In the genomic region with DNA sequence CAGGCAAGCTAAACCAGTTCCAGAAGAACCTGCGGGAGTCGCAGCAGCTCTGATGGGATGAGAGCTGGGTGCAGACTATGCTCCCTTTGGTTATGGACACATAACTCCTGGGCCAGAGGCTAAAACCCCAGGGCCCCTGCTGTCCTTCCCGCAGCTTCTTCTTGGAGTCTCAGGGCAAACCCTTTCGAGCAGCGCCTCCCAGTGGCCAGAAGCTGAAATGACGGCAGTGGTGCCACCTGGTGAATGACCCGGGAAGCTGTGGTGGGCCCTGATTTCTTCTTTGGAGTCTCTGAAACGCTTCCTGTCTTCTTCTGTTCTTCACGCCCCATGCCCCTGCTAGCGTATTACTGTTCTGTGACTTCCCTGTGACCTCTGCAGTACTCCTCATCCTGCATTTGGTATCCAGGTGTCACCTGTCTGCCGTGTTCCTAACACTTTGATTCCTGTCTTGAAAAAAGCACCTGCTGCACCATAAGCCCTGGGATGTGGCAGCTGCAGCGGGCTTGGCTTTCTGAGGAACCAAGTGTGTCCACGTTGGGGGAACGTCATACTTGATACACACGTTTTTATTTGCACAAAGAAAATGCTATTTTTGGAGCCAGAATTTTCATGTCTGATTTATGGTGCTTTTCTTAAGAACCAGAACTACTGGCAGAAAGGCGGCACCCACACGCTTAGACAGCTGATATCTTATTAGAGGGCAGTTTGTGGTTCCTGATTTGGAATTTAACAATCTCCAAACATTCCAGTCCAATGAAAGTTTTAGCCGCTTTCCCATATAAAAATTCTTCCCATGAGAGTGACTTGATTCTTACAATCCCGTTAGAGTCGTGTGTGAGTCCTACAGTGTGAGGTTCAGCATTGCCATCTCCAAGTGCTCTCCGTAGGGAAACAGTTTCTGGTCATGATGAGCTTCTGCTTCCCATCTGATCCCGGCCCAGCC, we compare ENCODE assay signal across 8 cellular contexts. TPM values are rescaled to one million over a fixed set of nuclear protein-coding genes. Genes with fewer than 3 reads are reported as not detected.
A peak's percentile ranks its signal among the peaks of the same experiment; 100 is the strongest.
DNase-seq lines count a peak whose midpoint lies in the region; ATAC-seq and TF ChIP-seq lines count a peak whose summit lies in the region.
"Not testable (repeated sequence)": the region's sequence is repeated elsewhere in the genome, so short reads cannot be mapped to it uniquely, and the experiment has no call there.

No MANE protein-coding gene starts in this region.

- peak overlapping the region in 1 of 7 donors; percentile 8 for H3K27ac Mint-ChIP-seq in CD4-positive, alpha-beta memory T cell
- H3K27ac Mint-ChIP-seq in MCF 10A (ENCODE audit: low read depth, unreplicated experiment), result not testable (repeated sequence)

- BruUV-seq in IMR-90 (replicated peaks; lab: Mats Ljungman, UMichigan); MCF 10A (replicated peaks; lab: Mats Ljungman, UMichigan): not testable (repeated sequence)

- not testable (repeated sequence) for H3K4me3 ChIP-seq in CD4-positive, alpha-beta memory T cell (ENCODE audit: low read length in 2 of 2); IMR-90 (ENCODE audit: insufficient read depth, low read depth, low read length)

- not testable (repeated sequence) for H3K4ac ChIP-seq in IMR-90 (ENCODE audit: low read depth, low read length)

- not testable (repeated sequence) for H3K56ac ChIP-seq in IMR-90 (ENCODE audit: extremely low read depth, insufficient read depth, low read length)

- H3K14ac ChIP-seq in IMR-90 (replicated peaks; ENCODE audit: low read depth, low read length), result not testable (repeated sequence)

- peaks cover 0 to 23% (median 6%) of the 10 kb centered on the region in 4 donors for H3K4me1 Mint-ChIP-seq in CD4-positive, alpha-beta memory T cell
- H3K4me1 Mint-ChIP-seq in MCF 10A (ENCODE audit: insufficient read depth, unreplicated experiment), result not testable (repeated sequence)

- H3K27me3 Mint-ChIP-seq in CD4-positive, alpha-beta memory T cell; MCF 10A (ENCODE audit: insufficient read depth, unreplicated experiment): not testable (repeated sequence)

- CTCF ChIA-PET in CD4-positive, alpha-beta memory T cell (lab: Charles Lee; ENCODE audit: partially characterized antibody), result interaction anchor here (1.0 to 3.3 kb wide), 6 partner anchors 11 to 143 kb away, joined by 3 to 33 read pairs (median 4); no protein-coding TSS in a partner anchor
- CTCF ChIA-PET in IMR-90 (lab: Yijun Ruan, JAX), result interaction anchor here (0.6 to 1.1 kb wide), 2 partner anchors 123 to 154 kb away, joined by 3 read pairs; no protein-coding TSS in a partner anchor
- CTCF ChIA-PET in MCF 10A (lab: Yijun Ruan, JAX), result interaction anchor here (0.6 to 2.6 kb wide), 7 partner anchors 16 to 637 kb away, joined by 3 to 25 read pairs (median 3); no protein-coding TSS in a partner anchor

- H2AK9ac ChIP-seq in IMR-90 (replicated peaks; ENCODE audit: low read depth, low read length, poor library complexity), result not testable (repeated sequence)

- H4K91ac ChIP-seq in IMR-90 (ENCODE audit: insufficient read depth, low read depth, low read length), result not testable (repeated sequence)

- H3K27ac ChIP-seq in CD4-positive, alpha-beta memory T cell (ENCODE audit: low read depth, low read length); IMR-90 (ENCODE audit: insufficient read depth, low read length): not testable (repeated sequence)

- H2BK20ac ChIP-seq in IMR-90 (ENCODE audit: low read depth, low read length), result 0 out of 2 replicates have a peak overlapping the region, but pooled peaks have one; percentile 35

- not testable (repeated sequence) for H3K23ac ChIP-seq in IMR-90 (ENCODE audit: low read depth, low read length)

- H3K18ac ChIP-seq in IMR-90 (ENCODE audit: low read depth, low read length), result not testable (repeated sequence)

- not testable (repeated sequence) for H4K8ac ChIP-seq in IMR-90 (ENCODE audit: low read depth in 2 of 2, low read length in 2 of 2)

- peak; percentile 54 for TF ChIP-seq RAD21 in IMR-90 (IDR thresholded peaks at IDR 0.05; ENCODE audit: low read length)

- not testable (repeated sequence) for H3K79me1 ChIP-seq in IMR-90 (ENCODE audit: low read depth in 1 of 2, low read length in 2 of 2)

- H2BK5ac ChIP-seq in IMR-90 (ENCODE audit: low read depth, low read length, poor library complexity, severe bottlenecking), result not testable (repeated sequence)

- in situ Hi-C loops in IMR-90 (cut with MboI; ENCODE audit: low sequenced_read_pairs), result loop anchor here (10.0 kb wide), 1 partner anchor 127 kb away; no protein-coding TSS in a partner anchor

- ATAC-seq in IMR-90 (ENCODE audit: low read depth); left ventricle myocardium superior: not testable (repeated sequence)

- whole genome bisulfite sequencing in IMR-90 (ENCODE audit: extremely low coverage in 2 of 2, insufficient read length in 1 of 2), 2 experiments, result 26% methylated on average over 6 of the region's 22 CpGs; no CpG with 5 or more reads in 1 of the 2 experiments

- H3K9ac ChIP-seq in IMR-90 (ENCODE audit: low read depth, low read length), result not testable (repeated sequence)

- TF ChIP-seq POLR2A in IMR-90 (IDR thresholded peaks at IDR 0.05; ENCODE audit: low read depth, low read length), result not testable (repeated sequence)

- not testable (repeated sequence) for H2BK120ac ChIP-seq in IMR-90 (ENCODE audit: low read depth, low read length)

- POLR2A ChIA-PET in CD4-positive, alpha-beta memory T cell (lab: Charles Lee; ENCODE audit: partially characterized antibody); IMR-90 (lab: Charles Lee; ENCODE audit: unreplicated experiment): not testable (repeated sequence)
- POLR2A ChIA-PET in MCF 10A (lab: Yijun Ruan, JAX), result interaction anchor here (0.6 kb wide), 1 partner anchor 503 kb away, joined by 3 read pairs; no protein-coding TSS in a partner anchor

- intact Hi-C loops in CD4-positive, alpha-beta memory T cell (cut with micrococcal nuclease), result loop anchor here (10.0 kb wide), 1 partner anchor 367 kb away; no protein-coding TSS in a partner anchor
- intact Hi-C loops in IMR-90 (cut with micrococcal nuclease) (loop anchor here (1.0 kb wide), 1 partner anchor 123 kb away; no protein-coding TSS in a partner anchor), MCF 10A (cut with micrococcal nuclease) (loop anchor here (1.0 kb wide), 1 partner anchor 124 kb away; no protein-coding TSS in a partner anchor), posterior cingulate gyrus (cut with DNase I) (loop anchor here (5.0 kb wide), 1 partner anchor 125 kb away; no protein-coding TSS in a partner anchor)
- intact Hi-C loops in left ventricle myocardium superior (cut with micrococcal nuclease), result not testable (repeated sequence)

- peak; percentile 68 to 74 (median 72) for DNase-seq in CD4-positive, alpha-beta memory T cell
- DNase-seq in IMR-90, result peak; percentile 66
- DNase-seq in RPMI7951 (ENCODE audit: low read depth), result peak; percentile 18
- DNase-seq in activated CD8-positive, alpha-beta memory T cell treated with anti-CD3 and anti-CD28 coated beads for 4 hours (ENCODE audit: low read depth in 2 of 2), result peak; percentile 19 to 43
- DNase-seq in MCF 10A (ENCODE audit: unreplicated experiment), result peak; percentile 42
- peak; percentile 48 for DNase-seq in left ventricle myocardium superior
- peak in 9 of 10 donors; percentile 35 to 96 (median 76) for DNase-seq in posterior cingulate gyrus
- peak; percentile 84 for DNase-seq in stimulated activated CD8-positive, alpha-beta memory T cell treated with anti-CD3 and anti-CD28 coated beads, Interleukin-4, amount 100 ng/mL, for 48 hours

- H3K4me3 Mint-ChIP-seq in CD4-positive, alpha-beta memory T cell; MCF 10A (ENCODE audit: unreplicated experiment): not testable (repeated sequence)

- H3K9me3 ChIP-seq in CD4-positive, alpha-beta memory T cell (ENCODE audit: control insufficient read depth in 1 of 2, low read length in 2 of 2); IMR-90 (ENCODE audit: control insufficient read depth, insufficient read depth, low read length): not testable (repeated sequence)

- H2BK15ac ChIP-seq in IMR-90 (ENCODE audit: low read depth, low read length), result not testable (repeated sequence)

- not testable (repeated sequence) for H3K4me1 ChIP-seq in CD4-positive, alpha-beta memory T cell (ENCODE audit: insufficient read depth, low read length); IMR-90 (ENCODE audit: control insufficient read depth, insufficient read depth, low read length)

- not testable (repeated sequence) for H3K36me3 ChIP-seq in CD4-positive, alpha-beta memory T cell (ENCODE audit: insufficient read depth, low read length); IMR-90 (ENCODE audit: control insufficient read depth, insufficient read depth, low read length)

- not testable (repeated sequence) for H2AFZ ChIP-seq in IMR-90 (replicated peaks; ENCODE audit: low read length, poor library complexity)

- not testable (repeated sequence) for H4K20me1 ChIP-seq in IMR-90 (ENCODE audit: insufficient read depth, low read length)

- dilution Hi-C loops in IMR-90 (cut with HindIII; ENCODE audit: low sequenced_read_pairs, unreplicated experiment), result not testable (repeated sequence)

- not testable (repeated sequence) for H3K9me3 Mint-ChIP-seq in CD4-positive, alpha-beta memory T cell; MCF 10A (ENCODE audit: unreplicated experiment)

- TF ChIP-seq CTCF in IMR-90 (conservative IDR thresholded peaks at IDR 0.05; ENCODE audit: low read depth, low read length) (peak; percentile 56), MCF 10A (IDR thresholded peaks at IDR 0.05; ENCODE audit: unreplicated experiment) (peak; percentile 93)

- not testable (repeated sequence) for H3K4me2 ChIP-seq in IMR-90 (ENCODE audit: low read depth, low read length)

- H3K27me3 ChIP-seq in CD4-positive, alpha-beta memory T cell (ENCODE audit: insufficient read depth, low read length); IMR-90 (ENCODE audit: control insufficient read depth, insufficient read depth, low read length): not testable (repeated sequence)

- H2AK5ac ChIP-seq in IMR-90 (ENCODE audit: low read depth, low read length), result peak overlapping the region; percentile 67; the same call in 1 of the 2 replicates

- H4K5ac ChIP-seq in IMR-90 (ENCODE audit: low read depth, low read length), result not testable (repeated sequence)

- not testable (repeated sequence) for H3K36me3 Mint-ChIP-seq in CD4-positive, alpha-beta memory T cell; MCF 10A (ENCODE audit: insufficient read depth, unreplicated experiment)

- H3K9me1 ChIP-seq in IMR-90 (ENCODE audit: insufficient read depth, low read length), result not testable (repeated sequence)

RNA-seq across cellular contexts. Expression of a gene that starts 4.5 kb away (rescaled TPM):
- not detected for total RNA-seq in CD4-positive, alpha-beta memory T cell
- polyA plus RNA-seq in CD4-positive, alpha-beta memory T cell, result under 1 TPM in 1 of 2 donors, not detected in 1; 0.10 TPM
- under 0.01 TPM in 1 of 2 replicates, not detected in the other for total RNA-seq in IMR-90 (2012; rRNA removed)
- polyA plus RNA-seq in IMR-90 (2012; rRNA removed), result 0.09 and 0.11 TPM in 2 replicates
- 0.09 and 0.10 TPM in 2 replicates for polyA plus RNA-seq in IMR-90 (2012; cell fraction: cytosol; rRNA removed)
- polyA plus RNA-seq in IMR-90 (2012; cell fraction: nucleus; rRNA removed; ENCODE audit: low replicate concordance), result 0.28 and 0.30 TPM in 2 replicates
- total RNA-seq in RPMI7951 (2014; rRNA removed; shearing (Covaris generic)), result not detected in 2 replicates
- not detected in 2 replicates for total RNA-seq in MCF 10A (2022)
- total RNA-seq in left ventricle myocardium superior, result not detected

Comparison
In these comparisons a context has a peak if more than half of its experiments do, and no peak if none do; other contexts are left out.
1. DNase-seq: peak in every context shown above with its lines; median percentile 84 in stimulated activated CD8-positive, alpha-beta memory T cell treated with anti-CD3 and anti-CD28 coated beads, Interleukin-4, amount 100 ng/mL, for 48 hours; 76 in posterior cingulate gyrus; 72 in CD4-positive, alpha-beta memory T cell; 66 in IMR-90; 48 in left ventricle myocardium superior; 42 in MCF 10A; 31 in activated CD8-positive, alpha-beta memory T cell treated with anti-CD3 and anti-CD28 coated beads for 4 hours; 18 in RPMI7951.